ENCODE assay signal across 1 cellular context in genomic region chrX:270848-271367, GRCh38.
TF ChIP-seq lines count a peak whose summit lies in the region.

No MANE protein-coding gene starts in this region.

TF ChIP-seq in HepG2, 621 proteins besides CTCF, POLR2A, EP300 and RAD21 (continued from another document and continues in another):
- TF ChIP-seq MNT (IDR thresholded peaks at IDR 0.05), result no peak
- TF ChIP-seq ATRX (CRISPR knock-in tag; IDR thresholded peaks at IDR 0.05; ENCODE audit: borderline replicate concordance), result no peak
- TF ChIP-seq ZFY (CRISPR knock-in tag; IDR thresholded peaks at IDR 0.05), result peak; percentile 48; the same call in 1 of the 2 replicates
- TF ChIP-seq SCMH1 (CRISPR knock-in tag; IDR thresholded peaks at IDR 0.05; ENCODE audit: borderline replicate concordance), result no peak
- TF ChIP-seq ZNF773 (CRISPR knock-in tag; IDR thresholded peaks at IDR 0.05; ENCODE audit: borderline replicate concordance), result no peak
- TF ChIP-seq ZNF503 (CRISPR knock-in tag; IDR thresholded peaks at IDR 0.05), result no peak
- no peak for TF ChIP-seq ZNF615 (CRISPR knock-in tag; IDR thresholded peaks at IDR 0.05; ENCODE audit: borderline replicate concordance)
- no peak for TF ChIP-seq ZNF639 (CRISPR knock-in tag; conservative IDR thresholded peaks at IDR 0.05)
- TF ChIP-seq SNAPC2 (CRISPR knock-in tag; IDR thresholded peaks at IDR 0.05), result no peak
- TF ChIP-seq SRSF1 (optimal IDR thresholded peaks at IDR 0.05; ENCODE audit: low read depth, low read length), result no peak
- no peak for TF ChIP-seq ZNF850 (CRISPR knock-in tag; conservative IDR thresholded peaks at IDR 0.05)
- no peak for TF ChIP-seq ZNF644 (CRISPR knock-in tag; IDR thresholded peaks at IDR 0.05; ENCODE audit: low read depth)
- no peak for TF ChIP-seq REL (CRISPR knock-in tag; conservative IDR thresholded peaks at IDR 0.05)
- TF ChIP-seq NFIB (CRISPR knock-in tag; IDR thresholded peaks at IDR 0.05; ENCODE audit: borderline replicate concordance), result no peak
- TF ChIP-seq ZNF549 (CRISPR knock-in tag; IDR thresholded peaks at IDR 0.05), result no peak
- TF ChIP-seq CENPT (CRISPR knock-in tag; IDR thresholded peaks at IDR 0.05; ENCODE audit: low read depth), result no peak
- no peak for TF ChIP-seq CENPX (CRISPR knock-in tag; IDR thresholded peaks at IDR 0.05)
- TF ChIP-seq ZBTB4 (CRISPR knock-in tag; IDR thresholded peaks at IDR 0.05; ENCODE audit: borderline replicate concordance), result no peak
- no peak for TF ChIP-seq ZNF605 (CRISPR knock-in tag; IDR thresholded peaks at IDR 0.05)
- TF ChIP-seq SP4 (CRISPR knock-in tag; IDR thresholded peaks at IDR 0.05), result no peak; the same call in 1 of the 2 replicates
- TF ChIP-seq ZNF407 (CRISPR knock-in tag; IDR thresholded peaks at IDR 0.05; ENCODE audit: not compliant biosample characterization), result no peak
- no peak for TF ChIP-seq MTA3 (CRISPR knock-in tag; IDR thresholded peaks at IDR 0.05)
- no peak for TF ChIP-seq ZNF138 (CRISPR knock-in tag; IDR thresholded peaks at IDR 0.05; ENCODE audit: low read depth)
- no peak; the same call in 1 of the 2 replicates for TF ChIP-seq FOXO1 (CRISPR knock-in tag; IDR thresholded peaks at IDR 0.05)
- TF ChIP-seq TFDP2 (CRISPR knock-in tag; IDR thresholded peaks at IDR 0.05), result no peak
- peak; percentile 40; the same call in 1 of the 2 replicates for TF ChIP-seq AHDC1 (CRISPR knock-in tag; IDR thresholded peaks at IDR 0.05; ENCODE audit: borderline replicate concordance)
- peak; percentile 23; the same call in 1 of the 2 replicates for TF ChIP-seq IKZF5 (CRISPR knock-in tag; IDR thresholded peaks at IDR 0.05)
